ENCODE assay signal across 13 cellular contexts in the genomic region with DNA sequence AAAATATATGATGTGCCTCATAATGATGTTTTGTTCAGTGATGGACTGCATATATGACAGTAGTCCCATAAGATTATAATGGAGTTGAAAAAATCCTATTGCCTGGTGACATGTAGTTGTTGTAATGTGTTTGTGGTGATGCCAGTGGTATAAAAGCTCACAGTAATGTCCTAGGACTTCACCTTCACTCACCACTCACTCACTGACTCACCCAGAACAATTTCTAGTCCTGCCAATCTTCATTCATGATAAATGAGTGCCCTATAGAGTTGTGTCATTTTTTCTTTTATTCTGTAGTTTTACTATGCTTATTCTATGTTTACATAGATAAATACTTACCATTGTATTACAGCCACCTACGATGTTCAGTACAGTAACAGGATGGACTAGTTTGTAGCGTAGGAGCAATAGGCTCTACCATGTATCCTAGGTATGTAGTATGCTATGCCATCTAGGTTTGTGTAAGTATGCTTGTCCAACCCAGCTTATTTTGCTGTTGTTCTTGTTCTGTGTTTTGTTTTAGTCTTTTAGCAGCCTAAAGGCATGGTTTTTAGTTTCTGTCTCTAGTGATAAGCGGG. TPM values are rescaled to one million over a fixed set of nuclear protein-coding genes. Genes with fewer than 3 reads are reported as not detected.
DNase-seq lines count a peak whose midpoint lies in the region; ATAC-seq, FAIRE-seq and TF ChIP-seq lines count a peak whose summit lies in the region.
"Had no signal": no experiment of that assay in that cellular context is flagged by ENCODE, and none has a peak within 500 bp of the region (broad histone marks: within the 10 kb centered on the region; RNA-seq: fewer than 3 reads in every experiment).

No MANE protein-coding gene starts in this region.

- H3K4me3 ChIP-seq in AG10803 (ENCODE audit: low read length) = no peak overlapping the region
- no peak overlapping the region for H3K4me3 ChIP-seq in ovary
- H3K4me3 ChIP-seq: coronary artery had no signal

- TF ChIP-seq POLR2A in H54 (IDR thresholded peaks at IDR 0.05; ENCODE audit: low read depth, low read length) = no peak
- TF ChIP-seq POLR2A in ovary (IDR thresholded peaks at IDR 0.05) = no peak

- DNase-seq in AG10803 (ENCODE audit: low read depth) (peak; percentile 37), H54 (ENCODE audit: insufficient read length, low spot score) (no peak), amniotic epithelial cell (ENCODE audit: low read depth) (peak; percentile 58), kidney glomerular epithelial cell (lab: John Stamatoyannopoulos, UW) (peak; percentile 26), dedifferentiated amniotic fluid mesenchymal stem cell (ENCODE audit: extremely low spot score) (no peak), NCI-H146 (lab: John Stamatoyannopoulos, UW) (no peak), ovary (no peak)
- DNase-seq: activated naive CD4-positive, alpha-beta T cell treated with Interleukin-2 at 50 U/mL for 16 hours; BE2C; stimulated activated CD4-positive, alpha-beta T cell treated with anti-CD3 and anti-CD28 coated beads, Interleukin-2, amount 100 ng/mL, for 48 hours; stimulated activated naive B cell treated with anti-CD40 and anti-IgM and Interleukin-4, amounts not matched to agents 10 μg/mL and 1 μg/mL and 100 μg/mL, for 72 hours had no signal

- FAIRE-seq in H54 (lab: Jason Lieb, UNC) = peak; percentile 89

- no peak for TF ChIP-seq CTCF in AG10803 (conservative IDR thresholded peaks at IDR 0.05; ENCODE audit: low read length)
- no peak for TF ChIP-seq CTCF in ovary (IDR thresholded peaks at IDR 0.05)

- no peaks in the 10 kb centered on the region for H3K9me3 ChIP-seq in ovary
- H3K9me3 ChIP-seq: BE2C had no signal

- TF ChIP-seq EP300 in ovary (IDR thresholded peaks at IDR 0.05) = no peak

- intact Hi-C loops in ovary (cut with DNase I) = no loop called here

- H3K36me3 ChIP-seq in ovary = no peaks in the 10 kb centered on the region
- H3K36me3 ChIP-seq: BE2C had no signal

- 97 to 99% (median 98%) methylated on average over 3 of the region's 3 CpGs for WGBS in ovary, 3 donors

- no peaks in the 10 kb centered on the region for H3K27me3 ChIP-seq in ovary
- H3K27me3 ChIP-seq: BE2C had no signal

- H3K4me1 ChIP-seq in ovary (ENCODE audit: insufficient read depth) = no peaks in the 10 kb centered on the region
- H3K4me1 ChIP-seq: BE2C had no signal

- H3K27ac ChIP-seq in ovary = no peak overlapping the region
- H3K27ac ChIP-seq: coronary artery had no signal

- ATAC-seq in GM18873 (IDR thresholded peaks at IDR 0.05; ENCODE audit: low FRiP score, unreplicated experiment) = no peak
- ATAC-seq: stimulated activated naive B cell treated with anti-CD40 and anti-IgM and Interleukin-4, amounts not matched to agents 10 μg/mL and 1 μg/mL and 100 μg/mL, for 72 hours had no signal

RNA-seq across cellular contexts. Expression of gene GOLGA4, which starts 19.8 kb away (rescaled TPM):
- 10 to 100 TPM; 43.8 to 62.9 (median 59.5) TPM for total RNA-seq in ovary
- 10 to 100 TPM; 16.1 to 24.0 TPM for polyA plus RNA-seq in ovary

Comparison
In these comparisons a context has a peak if more than half of its experiments do, and no peak if none do; other contexts are left out.
1. DNase-seq: peak in AG10803 (single experiment), amniotic epithelial cell (single experiment) and kidney glomerular epithelial cell (single experiment); none in H54 (single experiment), dedifferentiated amniotic fluid mesenchymal stem cell (single experiment), NCI-H146 (single experiment) and ovary (0 of 5).